8 cellular contexts compared by ENCODE assay signal in the genomic region with DNA sequence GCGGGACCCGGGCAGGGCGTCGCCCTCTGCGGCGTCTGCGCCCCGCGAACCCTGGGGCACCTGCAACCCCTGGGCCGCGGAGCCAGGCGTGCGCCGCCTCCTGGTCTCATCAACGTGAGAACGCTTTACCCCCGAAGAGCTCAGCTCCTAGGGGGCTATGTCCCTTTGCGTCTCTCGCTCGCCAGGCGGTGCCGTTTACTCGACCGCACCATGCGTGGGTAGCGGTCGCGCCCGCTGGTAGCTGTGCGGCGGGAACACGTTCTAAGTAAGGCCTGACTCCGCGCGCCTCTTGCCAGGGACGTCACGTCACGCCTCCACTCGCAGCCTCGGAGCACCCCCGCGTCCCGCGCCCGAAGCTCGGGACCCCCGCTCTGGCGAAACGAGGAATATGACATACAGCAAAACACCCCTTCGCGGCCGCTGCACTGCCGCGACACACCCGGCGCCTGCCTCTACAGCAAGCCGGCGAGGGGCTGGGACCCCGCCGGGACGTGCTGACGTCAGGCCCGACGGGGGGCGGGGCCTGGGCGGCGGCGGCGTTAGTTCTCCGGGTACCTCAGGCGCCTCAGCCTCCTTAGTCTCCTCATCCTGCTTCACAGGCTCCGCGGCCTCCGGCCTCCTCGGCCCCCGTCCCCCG. TPM values are rescaled to one million over a fixed set of nuclear protein-coding genes. Genes with fewer than 3 reads are reported as not detected.
DNase-seq lines count a peak whose midpoint lies in the region; ATAC-seq and TF ChIP-seq lines count a peak whose summit lies in the region.

A gene with protein sequence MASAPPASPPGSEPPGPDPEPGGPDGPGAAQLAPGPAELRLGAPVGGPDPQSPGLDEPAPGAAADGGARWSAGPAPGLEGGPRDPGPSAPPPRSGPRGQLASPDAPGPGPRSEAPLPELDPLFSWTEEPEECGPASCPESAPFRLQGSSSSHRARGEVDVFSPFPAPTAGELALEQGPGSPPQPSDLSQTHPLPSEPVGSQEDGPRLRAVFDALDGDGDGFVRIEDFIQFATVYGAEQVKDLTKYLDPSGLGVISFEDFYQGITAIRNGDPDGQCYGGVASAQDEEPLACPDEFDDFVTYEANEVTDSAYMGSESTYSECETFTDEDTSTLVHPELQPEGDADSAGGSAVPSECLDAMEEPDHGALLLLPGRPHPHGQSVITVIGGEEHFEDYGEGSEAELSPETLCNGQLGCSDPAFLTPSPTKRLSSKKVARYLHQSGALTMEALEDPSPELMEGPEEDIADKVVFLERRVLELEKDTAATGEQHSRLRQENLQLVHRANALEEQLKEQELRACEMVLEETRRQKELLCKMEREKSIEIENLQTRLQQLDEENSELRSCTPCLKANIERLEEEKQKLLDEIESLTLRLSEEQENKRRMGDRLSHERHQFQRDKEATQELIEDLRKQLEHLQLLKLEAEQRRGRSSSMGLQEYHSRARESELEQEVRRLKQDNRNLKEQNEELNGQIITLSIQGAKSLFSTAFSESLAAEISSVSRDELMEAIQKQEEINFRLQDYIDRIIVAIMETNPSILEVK (plus strand): TSS at position 568 of the 637 bp plus-strand sequence. CDS start 358 bp downstream, outside the sequence.

- H3K9me2 ChIP-seq in neural cell (ENCODE audit: insufficient read depth, low read length), result no peaks in the 10 kb centered on the region

- H3K9ac ChIP-seq in neural cell (ENCODE audit: low read length), result peak within 1 kb of the TSS; percentile 90

- H4K20me1 ChIP-seq in neural cell (ENCODE audit: insufficient read depth), result peaks cover 16% of the 10 kb centered on the region

- POLR2A ChIA-PET in RWPE1 (lab: Yijun Ruan, JAX; ENCODE audit: low non-redundant PET), result interaction anchor here (0.5 to 0.6 kb wide), 2 partner anchors 60 to 1625 kb away, joined by 3 read pairs; no protein-coding TSS in a partner anchor

- TF ChIP-seq RAD21 in neural cell (conservative IDR thresholded peaks at IDR 0.05), result peak; percentile 55

- H3K4me1 ChIP-seq in stomach, result peaks cover 21 to 57% (median 47%) of the 10 kb centered on the region in 4 donors

- CTCF ChIA-PET in RWPE1 (lab: Yijun Ruan, JAX), result interaction anchor here (0.6 to 1.1 kb wide), 3 partner anchors 39 to 145 kb away, joined by 3 read pairs; a partner anchor contains a TSS

- H3K9me3 ChIP-seq in neural cell (ENCODE audit: low read length) (no peaks in the 10 kb centered on the region), stomach (no peaks in the 10 kb centered on the region)

- WGBS in stomach, 5 donors, result 0 to 1% (median 0%) methylated on average over 25 to 77 of the region's 77 CpGs

- peak within 1 kb of the TSS; percentile 79 for H2AFZ ChIP-seq in neural cell (ENCODE audit: low read depth, low read length)

- peak in 1 of 4 donors; percentile 16 for TF ChIP-seq POLR2A in stomach (IDR thresholded peaks at IDR 0.05)

- no peaks in the 10 kb centered on the region for H3F3A ChIP-seq in neural cell (ENCODE audit: insufficient read depth, low read length, poor library complexity, severe bottlenecking)

- DNase-seq in DMS79 (lab: John Stamatoyannopoulos, UW) (peak; percentile 51), KG1 (lab: John Stamatoyannopoulos, UW) (peak; percentile 68), RWPE1 (ENCODE audit: low spot score) (peak; percentile 80), fibroblast of the aortic adventitia (ENCODE audit: low read depth) (peak; percentile 66), stomach (peak; percentile 80)
- DNase-seq in activated T-helper 9 cell treated with anti-CD3 and anti-CD28 coated beads, Interleukin-2, amount 50 U/mL, for 16 hours (ENCODE audit: low read depth), result peak; percentile 76

- H3K79me2 ChIP-seq in neural cell (replicated peaks; ENCODE audit: insufficient read depth, low read length), result peaks cover 45% of the 10 kb centered on the region

- peak within 1 kb of the TSS; percentile 84 for H3K4me2 ChIP-seq in neural cell (ENCODE audit: low read length)

- H3K27me3 ChIP-seq in neural cell (ENCODE audit: insufficient read depth, low read depth, low read length), result no peaks in the 10 kb centered on the region
- no peaks in the 10 kb centered on the region for H3K27me3 ChIP-seq in stomach

- intact Hi-C loops in stomach (cut with DNase I; ENCODE audit: low total_unique reads), result no loop called here

- TF ChIP-seq CTCF in RWPE1 (conservative IDR thresholded peaks at IDR 0.05; ENCODE audit: low read depth) (no peak; the same call in 1 of the 2 replicates), fibroblast of the aortic adventitia (IDR thresholded peaks at IDR 0.05; ENCODE audit: insufficient read depth, low read length) (peak; percentile 8), neural cell (IDR thresholded peaks at IDR 0.05; ENCODE audit: poor library complexity, severe bottlenecking) (peak; percentile 62), stomach (IDR thresholded peaks at IDR 0.05) (peak in 1 of 7 experiments; percentile 6)

- peak; percentile 72 for ATAC-seq in GM21576 (IDR thresholded peaks at IDR 0.05; ENCODE audit: unreplicated experiment)

- H3K36me3 ChIP-seq in neural cell (ENCODE audit: insufficient read depth, low read length) (no peaks in the 10 kb centered on the region), stomach (no peaks in the 10 kb centered on the region)

- peak; percentile 65 for TF ChIP-seq EP300 in neural cell (conservative IDR thresholded peaks at IDR 0.05; ENCODE audit: poor library complexity, severe bottlenecking)
- no peak for TF ChIP-seq EP300 in stomach (IDR thresholded peaks at IDR 0.05)

- H3K27ac ChIP-seq in RWPE1 (peak within 1 kb of the TSS; percentile 100), neural cell (ENCODE audit: low read length) (peak within 1 kb of the TSS; percentile 90), stomach (peak within 1 kb of the TSS; percentile 92 to 98 (median 95))

- H3K4me3 ChIP-seq in fibroblast of the aortic adventitia (ENCODE audit: low read depth, low read length) (peak within 1 kb of the TSS; percentile 77), neural cell (ENCODE audit: low read length) (peak within 1 kb of the TSS; percentile 100), stomach (peak within 1 kb of the TSS; percentile 54 to 83 (median 69))

TF ChIP-seq in neural cell, 6 proteins besides CTCF, POLR2A, EP300 and RAD21:
- TF ChIP-seq EZH2 (IDR thresholded peaks at IDR 0.05; ENCODE audit: borderline replicate concordance, insufficient read depth, low read length, poor library complexity, severe bottlenecking) (no peak), POLR2AphosphoS5 (IDR thresholded peaks at IDR 0.05) (peak; percentile 89), TAF1 (IDR thresholded peaks at IDR 0.05; ENCODE audit: low read depth) (peak; percentile 87), SMC3 (conservative IDR thresholded peaks at IDR 0.05; ENCODE audit: poor library complexity) (peak; percentile 65), MXI1 (conservative IDR thresholded peaks at IDR 0.05; ENCODE audit: poor library complexity, severe bottlenecking) (peak; percentile 88)
- TF ChIP-seq, protein P1, sequence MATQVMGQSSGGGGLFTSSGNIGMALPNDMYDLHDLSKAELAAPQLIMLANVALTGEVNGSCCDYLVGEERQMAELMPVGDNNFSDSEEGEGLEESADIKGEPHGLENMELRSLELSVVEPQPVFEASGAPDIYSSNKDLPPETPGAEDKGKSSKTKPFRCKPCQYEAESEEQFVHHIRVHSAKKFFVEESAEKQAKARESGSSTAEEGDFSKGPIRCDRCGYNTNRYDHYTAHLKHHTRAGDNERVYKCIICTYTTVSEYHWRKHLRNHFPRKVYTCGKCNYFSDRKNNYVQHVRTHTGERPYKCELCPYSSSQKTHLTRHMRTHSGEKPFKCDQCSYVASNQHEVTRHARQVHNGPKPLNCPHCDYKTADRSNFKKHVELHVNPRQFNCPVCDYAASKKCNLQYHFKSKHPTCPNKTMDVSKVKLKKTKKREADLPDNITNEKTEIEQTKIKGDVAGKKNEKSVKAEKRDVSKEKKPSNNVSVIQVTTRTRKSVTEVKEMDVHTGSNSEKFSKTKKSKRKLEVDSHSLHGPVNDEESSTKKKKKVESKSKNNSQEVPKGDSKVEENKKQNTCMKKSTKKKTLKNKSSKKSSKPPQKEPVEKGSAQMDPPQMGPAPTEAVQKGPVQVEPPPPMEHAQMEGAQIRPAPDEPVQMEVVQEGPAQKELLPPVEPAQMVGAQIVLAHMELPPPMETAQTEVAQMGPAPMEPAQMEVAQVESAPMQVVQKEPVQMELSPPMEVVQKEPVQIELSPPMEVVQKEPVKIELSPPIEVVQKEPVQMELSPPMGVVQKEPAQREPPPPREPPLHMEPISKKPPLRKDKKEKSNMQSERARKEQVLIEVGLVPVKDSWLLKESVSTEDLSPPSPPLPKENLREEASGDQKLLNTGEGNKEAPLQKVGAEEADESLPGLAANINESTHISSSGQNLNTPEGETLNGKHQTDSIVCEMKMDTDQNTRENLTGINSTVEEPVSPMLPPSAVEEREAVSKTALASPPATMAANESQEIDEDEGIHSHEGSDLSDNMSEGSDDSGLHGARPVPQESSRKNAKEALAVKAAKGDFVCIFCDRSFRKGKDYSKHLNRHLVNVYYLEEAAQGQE (IDR thresholded peaks at IDR 0.05; ENCODE audit: borderline replicate concordance), result peak; percentile 55
TF ChIP-seq in neural cell: peak in this region for 5.

RNA-seq across cellular contexts. Expression of the gene that starts here (rescaled TPM):
- 14.7 and 24.4 TPM in 2 replicates for total RNA-seq in fibroblast of the aortic adventitia (ENCODE audit: low replicate concordance)
- polyA plus RNA-seq in neural cell, result 55.0 and 60.4 TPM in 2 replicates
- 47.9 and 55.8 TPM in 2 replicates for polyA minus RNA-seq in neural cell
- 100 to 1,000 TPM in 1 of 5 donors, 10 to 100 TPM in 3, 1 to 10 TPM in 1; 6.7 to 102 (median 57.8) TPM for total RNA-seq in stomach
- 10 to 100 TPM; 15.4 to 19.7 (median 16.2) TPM for polyA plus RNA-seq in stomach

Comparison
In these comparisons a context has a peak if more than half of its experiments do, and no peak if none do; other contexts are left out.
1. Peak in every context shown above with its lines: DNase-seq, ATAC-seq, H3K4me3 ChIP-seq and H3K27ac ChIP-seq.